16 cellular contexts compared by ENCODE assay signal in the genomic region with DNA sequence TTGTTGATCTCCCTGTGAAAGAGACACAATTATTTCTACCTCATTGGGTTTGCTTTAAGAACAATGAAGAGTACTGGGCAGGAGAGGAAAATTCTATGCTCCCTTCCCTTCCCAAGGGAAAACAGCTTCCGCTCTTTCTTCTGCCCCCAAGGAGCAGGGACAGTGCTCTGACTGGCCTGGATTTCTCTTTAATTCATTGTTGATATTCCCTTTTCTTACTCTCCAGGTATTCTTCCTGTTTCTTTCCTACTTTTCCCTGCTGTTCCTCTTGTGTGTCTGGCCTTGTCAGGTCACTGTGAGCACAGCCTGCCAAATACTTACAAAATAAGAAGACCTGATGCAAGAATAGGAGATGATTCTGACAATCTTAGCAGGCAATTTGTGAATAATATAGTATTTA. TPM values are rescaled to one million over a fixed set of nuclear protein-coding genes. Genes with fewer than 3 reads are reported as not detected.
DNase-seq lines count a peak whose midpoint lies in the region; ATAC-seq and TF ChIP-seq lines count a peak whose summit lies in the region.
"Had no signal": no experiment of that assay in that cellular context is flagged by ENCODE, and none has a peak within 500 bp of the region (broad histone marks: within the 10 kb centered on the region; RNA-seq: fewer than 3 reads in every experiment).

No MANE protein-coding gene starts in this region.

- H3K27me3 Mint-ChIP-seq in CD4-positive, CD25-positive, alpha-beta regulatory T cell: no peaks in the 10 kb centered on the region
- H3K27me3 Mint-ChIP-seq in GM23338 (ENCODE audit: insufficient read depth, low read depth, poor library complexity): no peaks in the 10 kb centered on the region
- H3K27me3 Mint-ChIP-seq in activated naive CD8-positive, alpha-beta T cell treated with anti-CD3 and anti-CD28 coated beads, Interleukin-2, amount 50 U/mL, for 24 hours: peaks cover 4% of the 10 kb centered on the region
- peaks cover 1 to 16% (median 8%) of the 10 kb centered on the region in 5 donors for H3K27me3 Mint-ChIP-seq in naive thymus-derived CD8-positive, alpha-beta T cell

- peak overlapping the region; percentile 88 for H3K27ac ChIP-seq in CD4-positive, CD25-positive, alpha-beta regulatory T cell (ENCODE audit: insufficient read depth, low read length, poor library complexity, severe bottlenecking)
- H3K27ac ChIP-seq in GM23338 (ENCODE audit: low read depth): no peak overlapping the region
- H3K27ac ChIP-seq: body of pancreas had no signal

- peak overlapping the region; percentile 59; the same call in 1 of the 2 replicates for H3K4me2 ChIP-seq in GM23338

- POLR2A ChIA-PET in naive thymus-derived CD8-positive, alpha-beta T cell (lab: Charles Lee): interaction anchor here (0.6 kb wide), 1 partner anchor 151 kb away, joined by 3 read pairs; no protein-coding TSS in a partner anchor

- H3K27me3 ChIP-seq in CD4-positive, CD25-positive, alpha-beta regulatory T cell (ENCODE audit: control insufficient read depth, insufficient read depth, low read length): no peaks in the 10 kb centered on the region
- no peaks in the 10 kb centered on the region for H3K27me3 ChIP-seq in GM23338 (ENCODE audit: insufficient read depth)
- H3K27me3 ChIP-seq: body of pancreas had no signal

- peaks cover 4% of the 10 kb centered on the region for H3K36me3 Mint-ChIP-seq in CD4-positive, CD25-positive, alpha-beta regulatory T cell
- H3K36me3 Mint-ChIP-seq in GM23338 (ENCODE audit: low read depth): no peaks in the 10 kb centered on the region
- H3K36me3 Mint-ChIP-seq in activated naive CD8-positive, alpha-beta T cell treated with anti-CD3 and anti-CD28 coated beads, Interleukin-2, amount 50 U/mL, for 24 hours (ENCODE audit: low read depth): no peaks in the 10 kb centered on the region
- no peaks in the 10 kb centered on the region for H3K36me3 Mint-ChIP-seq in naive thymus-derived CD8-positive, alpha-beta T cell

- peaks cover 81% of the 10 kb centered on the region for H3K4me1 ChIP-seq in CD4-positive, CD25-positive, alpha-beta regulatory T cell (ENCODE audit: control insufficient read depth, insufficient read depth, low read length, poor library complexity, severe bottlenecking)
- H3K4me1 ChIP-seq in GM23338 (ENCODE audit: insufficient read depth): peaks cover 23% of the 10 kb centered on the region

- H3K4me3 ChIP-seq in CD4-positive, CD25-positive, alpha-beta regulatory T cell (ENCODE audit: low read depth, low read length): peak overlapping the region; percentile 96
- H3K4me3 ChIP-seq in GM23338: no peak overlapping the region
- H3K4me3 ChIP-seq: body of pancreas had no signal

- H3F3A ChIP-seq in GM23338 (replicated peaks; ENCODE audit: low read depth): no peaks in the 10 kb centered on the region

- no peaks in the 10 kb centered on the region for H3K9me3 Mint-ChIP-seq in CD4-positive, CD25-positive, alpha-beta regulatory T cell
- no peaks in the 10 kb centered on the region for H3K9me3 Mint-ChIP-seq in GM23338
- no peaks in the 10 kb centered on the region for H3K9me3 Mint-ChIP-seq in activated naive CD8-positive, alpha-beta T cell treated with anti-CD3 and anti-CD28 coated beads, Interleukin-2, amount 50 U/mL, for 24 hours
- no peaks in the 10 kb centered on the region for H3K9me3 Mint-ChIP-seq in naive thymus-derived CD8-positive, alpha-beta T cell
- H3K9me3 Mint-ChIP-seq: activated T-helper 2 cell treated with anti-CD3 and anti-CD28 coated beads, Interferon-gamma antibody, Interleukin-2, Interleukin-4, amounts not matched to agents 10 μg/mL and 5 μg/mL and 100 μg/mL, durations not matched to agents 14 hours and 24 hours and 36 hours had no signal

- DNase-seq in CD4-positive, CD25-positive, alpha-beta regulatory T cell: no peak
- DNase-seq in GM23338 (ENCODE audit: low spot score): peak; percentile 45
- no peak for DNase-seq in activated naive CD8-positive, alpha-beta T cell treated with anti-CD3 and anti-CD28 coated beads, Interleukin-2, amount 50 U/mL, for 24 hours
- DNase-seq in naive thymus-derived CD8-positive, alpha-beta T cell: no peak
- no peak for DNase-seq in DMS79 (lab: John Stamatoyannopoulos, UW)
- no peak for DNase-seq in MV-4-11 (lab: John Stamatoyannopoulos, UW)
- DNase-seq: body of pancreas; C1 segment of cervical spinal cord; effector memory CD4-positive, alpha-beta T cell; islet precursor cell; NCI-H226; OCI-M1 had no signal

- peak overlapping the region; percentile 80 to 88 (median 82) for H3K4me3 Mint-ChIP-seq in CD4-positive, CD25-positive, alpha-beta regulatory T cell
- H3K4me3 Mint-ChIP-seq in GM23338: no peak overlapping the region
- H3K4me3 Mint-ChIP-seq in activated naive CD8-positive, alpha-beta T cell treated with anti-CD3 and anti-CD28 coated beads, Interleukin-2, amount 50 U/mL, for 24 hours: no peak overlapping the region
- H3K4me3 Mint-ChIP-seq in naive thymus-derived CD8-positive, alpha-beta T cell: peak overlapping the region in 4 of 10 donors; percentile 2 to 48 (median 15)

- no peaks in the 10 kb centered on the region for H4K20me1 ChIP-seq in GM23338 (replicated peaks; ENCODE audit: insufficient read depth)

- TF ChIP-seq CTCF in GM23338 (conservative IDR thresholded peaks at IDR 0.05; ENCODE audit: low read depth in 2 of 2): no peak

- H3K9me2 ChIP-seq in GM23338 (ENCODE audit: insufficient read depth): no peaks in the 10 kb centered on the region

- H2AFZ ChIP-seq in GM23338: peak overlapping the region; percentile 11; the same call in 1 of the 2 replicates

- H3K79me2 ChIP-seq in GM23338 (replicated peaks; ENCODE audit: insufficient read depth): no peaks in the 10 kb centered on the region

- ATAC-seq in CD4-positive, CD25-positive, alpha-beta regulatory T cell (ENCODE audit: low read depth in 2 of 2): no peak
- ATAC-seq in GM23338: peak; percentile 67
- ATAC-seq in activated naive CD8-positive, alpha-beta T cell treated with anti-CD3 and anti-CD28 coated beads, Interleukin-2, amount 50 U/mL, for 24 hours: no peak
- ATAC-seq in naive thymus-derived CD8-positive, alpha-beta T cell: no peak
- no peak for ATAC-seq in HG02981 (IDR thresholded peaks at IDR 0.05; ENCODE audit: unreplicated experiment)
- ATAC-seq in HG03025 (IDR thresholded peaks at IDR 0.05; ENCODE audit: low FRiP score, unreplicated experiment): no peak
- ATAC-seq: activated CD4-positive, CD25-positive, alpha-beta regulatory T cell treated with anti-CD3 and anti-CD28 coated beads, Interleukin-2, amount 50 U/mL, for 24 hours; body of pancreas had no signal

- peak overlapping the region; percentile 87 to 100 (median 94) for H3K27ac Mint-ChIP-seq in CD4-positive, CD25-positive, alpha-beta regulatory T cell
- peak overlapping the region; percentile 14; the same call in 1 of the 2 replicates for H3K27ac Mint-ChIP-seq in GM23338
- H3K27ac Mint-ChIP-seq in activated naive CD8-positive, alpha-beta T cell treated with anti-CD3 and anti-CD28 coated beads, Interleukin-2, amount 50 U/mL, for 24 hours: peak overlapping the region; percentile 21
- H3K27ac Mint-ChIP-seq in naive thymus-derived CD8-positive, alpha-beta T cell: peak overlapping the region in 7 of 10 donors; percentile 37 to 88 (median 77)
- H3K27ac Mint-ChIP-seq: activated T-helper 2 cell treated with anti-CD3 and anti-CD28 coated beads, Interferon-gamma antibody, Interleukin-2, Interleukin-4, amounts not matched to agents 10 μg/mL and 5 μg/mL and 100 μg/mL, durations not matched to agents 14 hours and 24 hours and 36 hours had no signal

- no peaks in the 10 kb centered on the region for H3K9me3 ChIP-seq in CD4-positive, CD25-positive, alpha-beta regulatory T cell (ENCODE audit: control insufficient read depth in 2 of 2, low read length in 2 of 2)
- H3K9me3 ChIP-seq: body of pancreas had no signal

- H3K36me3 ChIP-seq in CD4-positive, CD25-positive, alpha-beta regulatory T cell (ENCODE audit: control insufficient read depth, insufficient read depth, low read length): no peaks in the 10 kb centered on the region
- H3K36me3 ChIP-seq in GM23338 (ENCODE audit: insufficient read depth): no peaks in the 10 kb centered on the region

- H3K4me1 Mint-ChIP-seq in CD4-positive, CD25-positive, alpha-beta regulatory T cell: peaks cover 50 to 79% (median 68%) of the 10 kb centered on the region in 4 donors
- peaks cover 29% of the 10 kb centered on the region for H3K4me1 Mint-ChIP-seq in GM23338
- peaks cover 46% of the 10 kb centered on the region for H3K4me1 Mint-ChIP-seq in activated naive CD8-positive, alpha-beta T cell treated with anti-CD3 and anti-CD28 coated beads, Interleukin-2, amount 50 U/mL, for 24 hours
- peaks cover 8 to 64% (median 34%) of the 10 kb centered on the region in 4 donors for H3K4me1 Mint-ChIP-seq in naive thymus-derived CD8-positive, alpha-beta T cell

TF ChIP-seq in GM23338, 12 proteins besides CTCF, POLR2A, EP300 and RAD21 (continues in another document):
- no peak for TF ChIP-seq ZNF114 (CRISPR knock-in tag; IDR thresholded peaks at IDR 0.05)
- TF ChIP-seq, protein P1, sequence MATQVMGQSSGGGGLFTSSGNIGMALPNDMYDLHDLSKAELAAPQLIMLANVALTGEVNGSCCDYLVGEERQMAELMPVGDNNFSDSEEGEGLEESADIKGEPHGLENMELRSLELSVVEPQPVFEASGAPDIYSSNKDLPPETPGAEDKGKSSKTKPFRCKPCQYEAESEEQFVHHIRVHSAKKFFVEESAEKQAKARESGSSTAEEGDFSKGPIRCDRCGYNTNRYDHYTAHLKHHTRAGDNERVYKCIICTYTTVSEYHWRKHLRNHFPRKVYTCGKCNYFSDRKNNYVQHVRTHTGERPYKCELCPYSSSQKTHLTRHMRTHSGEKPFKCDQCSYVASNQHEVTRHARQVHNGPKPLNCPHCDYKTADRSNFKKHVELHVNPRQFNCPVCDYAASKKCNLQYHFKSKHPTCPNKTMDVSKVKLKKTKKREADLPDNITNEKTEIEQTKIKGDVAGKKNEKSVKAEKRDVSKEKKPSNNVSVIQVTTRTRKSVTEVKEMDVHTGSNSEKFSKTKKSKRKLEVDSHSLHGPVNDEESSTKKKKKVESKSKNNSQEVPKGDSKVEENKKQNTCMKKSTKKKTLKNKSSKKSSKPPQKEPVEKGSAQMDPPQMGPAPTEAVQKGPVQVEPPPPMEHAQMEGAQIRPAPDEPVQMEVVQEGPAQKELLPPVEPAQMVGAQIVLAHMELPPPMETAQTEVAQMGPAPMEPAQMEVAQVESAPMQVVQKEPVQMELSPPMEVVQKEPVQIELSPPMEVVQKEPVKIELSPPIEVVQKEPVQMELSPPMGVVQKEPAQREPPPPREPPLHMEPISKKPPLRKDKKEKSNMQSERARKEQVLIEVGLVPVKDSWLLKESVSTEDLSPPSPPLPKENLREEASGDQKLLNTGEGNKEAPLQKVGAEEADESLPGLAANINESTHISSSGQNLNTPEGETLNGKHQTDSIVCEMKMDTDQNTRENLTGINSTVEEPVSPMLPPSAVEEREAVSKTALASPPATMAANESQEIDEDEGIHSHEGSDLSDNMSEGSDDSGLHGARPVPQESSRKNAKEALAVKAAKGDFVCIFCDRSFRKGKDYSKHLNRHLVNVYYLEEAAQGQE (IDR thresholded peaks at IDR 0.05; ENCODE audit: unreplicated experiment): no peak

RNA-seq across cellular contexts. Expression of a gene that starts 49.6 kb away (rescaled TPM):
- total RNA-seq in CD4-positive, CD25-positive, alpha-beta regulatory T cell: 7.7 TPM
- 10 to 100 TPM; 18.5 to 21.1 (median 19.5) TPM for polyA plus RNA-seq in CD4-positive, CD25-positive, alpha-beta regulatory T cell
- total RNA-seq in GM23338 (2014; rRNA removed; shearing (Covaris generic)): 19.7 and 20.2 TPM in 2 replicates
- 41.4 and 47.8 TPM in 2 replicates for polyA plus RNA-seq in GM23338 (2016; fragmentation: Nextera tagmentation; extraction: Ambion mirVana)
- total RNA-seq in naive thymus-derived CD8-positive, alpha-beta T cell: 1 to 10 TPM; 8.0 to 8.3 TPM
- polyA plus RNA-seq in naive thymus-derived CD8-positive, alpha-beta T cell: 10 to 100 TPM; 15.1 to 20.3 (median 17.7) TPM

Comparison
In these comparisons a context has a peak if more than half of its experiments do, and no peak if none do; other contexts are left out.
1. H3K27ac Mint-ChIP-seq: peak in every context shown above with its lines; median percentile 94 in CD4-positive, CD25-positive, alpha-beta regulatory T cell; 77 in naive thymus-derived CD8-positive, alpha-beta T cell; 21 in activated naive CD8-positive, alpha-beta T cell treated with anti-CD3 and anti-CD28 coated beads, Interleukin-2, amount 50 U/mL, for 24 hours; 14 in GM23338.
2. H3K4me3 Mint-ChIP-seq: peak in CD4-positive, CD25-positive, alpha-beta regulatory T cell (4 of 4); none in GM23338 (single experiment) and activated naive CD8-positive, alpha-beta T cell treated with anti-CD3 and anti-CD28 coated beads, Interleukin-2, amount 50 U/mL, for 24 hours (single experiment).